10 cellular contexts compared by ENCODE assay signal in the genomic region with DNA sequence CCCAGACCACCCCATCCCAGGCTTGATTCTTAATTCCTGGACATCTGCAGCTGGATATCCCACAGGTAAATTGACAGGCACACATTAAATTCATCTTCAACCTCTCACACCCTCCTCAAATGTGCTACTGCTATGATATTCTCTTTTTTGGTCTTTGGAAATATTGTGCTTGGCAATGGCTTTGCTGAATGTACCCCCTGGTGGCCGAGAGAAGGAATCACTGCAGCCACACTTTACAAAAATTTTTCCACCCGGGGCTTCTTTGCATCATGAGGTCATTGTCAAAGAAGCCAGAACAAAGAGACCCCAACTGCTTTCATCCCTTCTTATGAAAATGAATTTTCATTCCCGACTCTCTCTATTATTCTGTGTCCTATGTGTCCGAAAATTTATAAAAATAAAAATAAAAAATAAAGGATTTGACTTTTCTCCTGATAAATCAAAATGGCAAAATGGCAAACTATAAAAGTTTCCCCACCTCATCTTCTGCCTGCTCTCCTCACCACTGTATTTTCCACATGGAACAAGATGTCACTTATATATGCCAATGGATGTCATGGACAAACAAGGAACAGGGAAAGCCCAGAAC. TPM values are rescaled to one million over a fixed set of nuclear protein-coding genes. Genes with fewer than 3 reads are reported as not detected.
DNase-seq lines count a peak whose midpoint lies in the region; ATAC-seq, FAIRE-seq and TF ChIP-seq lines count a peak whose summit lies in the region.
"Had no signal": no experiment of that assay in that cellular context is flagged by ENCODE, and none has a peak within 500 bp of the region (broad histone marks: within the 10 kb centered on the region; RNA-seq: fewer than 3 reads in every experiment).

No MANE protein-coding gene starts in this region.

- H3K27me3 Mint-ChIP-seq in neural crest cell (ENCODE audit: low read depth) = peaks cover 4% of the 10 kb centered on the region

- H3K23ac ChIP-seq in H1 (ENCODE audit: insufficient read length) = no peak overlapping the region

- H3K14ac ChIP-seq in H1 (ENCODE audit: insufficient read length) = no peak overlapping the region

- H4K20me1 ChIP-seq in H1 (replicated peaks in 1 of 2; ENCODE audit: control insufficient read depth in 1 of 2, insufficient read depth in 2 of 2, low read length in 2 of 2) = no peaks in the 10 kb centered on the region

- no peak overlapping the region for H3K4me2 ChIP-seq in H1 (ENCODE audit: insufficient read depth in 1 of 2, low read depth in 2 of 2, low read length in 2 of 2)

- no peak overlapping the region for H2BK20ac ChIP-seq in H1 (ENCODE audit: low read length)

- peak overlapping the region; percentile 51; the same call in 1 of the 2 replicates for H2AFZ ChIP-seq in H1 (ENCODE audit: low read length)

- CTCF ChIA-PET in H1 (lab: Charles Lee; ENCODE audit: partially characterized antibody) = interaction anchor here (0.6 to 5.1 kb wide), 26 partner anchors 8 to 592 kb away, joined by 3 to 35 read pairs (median 3); partner anchors contain the start of gene CYB5R2

- POLR2A ChIA-PET in H1 (lab: Charles Lee; ENCODE audit: partially characterized antibody) = interaction anchor here (0.9 kb wide), 1 partner anchor 15 kb away, joined by 3 read pairs; the partner anchor contains the start of gene CYB5R2

- no peak overlapping the region for H3K27ac Mint-ChIP-seq in neural crest cell (ENCODE audit: unreplicated experiment)
- H3K27ac Mint-ChIP-seq: CD4-positive, alpha-beta memory T cell had no signal

- TF ChIP-seq CTCF in H1 (IDR thresholded peaks at IDR 0.05; ENCODE audit: control extremely low read depth in 1 of 3, insufficient read depth in 1 of 3, low read depth in 1 of 3, low read length in 3 of 3) = peak; percentile 26 to 63 (median 60)
- TF ChIP-seq CTCF in neural crest cell (conservative IDR thresholded peaks at IDR 0.05) = peak; percentile 88

- H3K27ac ChIP-seq in H1 (ENCODE audit: low read depth, low read length) = no peak overlapping the region

- H3K4me1 ChIP-seq in H1 (replicated peaks in 1 of 4; ENCODE audit: control insufficient read depth in 3 of 4, insufficient read depth in 4 of 4, low read length in 3 of 4) = peaks cover 0 to 4% (median under 1%) of the 10 kb centered on the region in 4 experiments; a peak in 2 of 7 replicates

- TF ChIP-seq POLR2A in H1 (IDR thresholded peaks at IDR 0.05; ENCODE audit: control extremely low read depth in 1 of 2, low read depth in 2 of 2, low read length in 2 of 2) = no peak

- ATAC-seq in HG03460 (IDR thresholded peaks at IDR 0.05; ENCODE audit: unreplicated experiment) = no peak

- no peaks in the 10 kb centered on the region for H3K36me3 ChIP-seq in H1 (ENCODE audit: control insufficient read depth in 2 of 4, insufficient read depth in 4 of 4, low read length in 3 of 4)

- no peak overlapping the region for H4K8ac ChIP-seq in H1 (ENCODE audit: extremely low read depth, insufficient read depth, low read length)

- TF ChIP-seq EP300 in H1 (IDR thresholded peaks at IDR 0.05; ENCODE audit: borderline replicate concordance in 1 of 2, low read depth in 2 of 2, low read length in 2 of 2) = no peak

- H3K4ac ChIP-seq in H1 (replicated peaks; ENCODE audit: insufficient read length, low read depth, low read length) = no peak overlapping the region

- peak; percentile 61 to 67 for TF ChIP-seq RAD21 in H1 (IDR thresholded peaks at IDR 0.05 in 1 of 2, conservative IDR thresholded peaks at IDR 0.05 in 1 of 2; ENCODE audit: low read depth in 2 of 2, low read length in 2 of 2)

- no peak overlapping the region for H2AK5ac ChIP-seq in H1 (ENCODE audit: low read depth, low read length)

- no peak overlapping the region for H3K4me3 Mint-ChIP-seq in neural crest cell
- H3K4me3 Mint-ChIP-seq: CD4-positive, alpha-beta memory T cell had no signal

- no peaks in the 10 kb centered on the region for H3K79me1 ChIP-seq in H1 (ENCODE audit: low read depth, low read length)

- no peak overlapping the region for H2BK5ac ChIP-seq in H1 (ENCODE audit: low read depth, low read length)

- no peak overlapping the region for H3K56ac ChIP-seq in H1 (replicated peaks; ENCODE audit: insufficient read length, low read depth, low read length)

- H3K36me3 Mint-ChIP-seq in neural crest cell (ENCODE audit: low read depth) = no peaks in the 10 kb centered on the region
- H3K36me3 Mint-ChIP-seq: CD4-positive, alpha-beta memory T cell had no signal

- H3K18ac ChIP-seq in H1 (ENCODE audit: extremely low read depth, low read length) = no peak overlapping the region

- peaks cover 15% of the 10 kb centered on the region for H3K4me1 Mint-ChIP-seq in neural crest cell
- H3K4me1 Mint-ChIP-seq: CD4-positive, alpha-beta memory T cell had no signal

- no peak overlapping the region for H3K9ac ChIP-seq in H1 (replicated peaks in 1 of 4; ENCODE audit: extremely low read depth in 1 of 4, low read depth in 3 of 4, low read length in 3 of 4)

- H3K4me3 ChIP-seq in H1 (ENCODE audit: extremely low read depth in 1 of 4, insufficient read depth in 2 of 4, low read depth in 3 of 4, low read length in 4 of 4) = no peak overlapping the region

- no peaks in the 10 kb centered on the region for H3K27me3 ChIP-seq in H1 (replicated peaks in 1 of 4; ENCODE audit: control insufficient read depth in 3 of 4, extremely low read depth in 1 of 4, insufficient read depth in 3 of 4, low read length in 3 of 4)

- no peak overlapping the region for H2BK120ac ChIP-seq in H1 (replicated peaks; ENCODE audit: low read depth, low read length)

- 22% methylated on average over 4 of the region's 4 CpGs; no CpG with 5 or more reads in 1 of the 2 experiments for WGBS in H1 (ENCODE audit: extremely low coverage in 1 of 2, insufficient coverage in 1 of 2, insufficient read length in 1 of 2, insufficient replicate concordance in 2 of 2, low coverage in 1 of 2, low lambda C conversion rate in 2 of 2, missing lambda C conversion rate in 1 of 2), 2 experiments

- H3K79me2 ChIP-seq in H1 (ENCODE audit: control insufficient read depth in 1 of 2, insufficient read depth in 2 of 2, low read length in 2 of 2) = no peaks in the 10 kb centered on the region

- DNase-seq in NCI-H2171 treated with DMSO at 0.1 percent for 48 hours (lab: John Stamatoyannopoulos, UW) (peak; percentile 25), NCI-H2171 (lab: John Stamatoyannopoulos, UW) (no peak), HCEC 1CT (peak; percentile 37), NCI-H748 treated with DMSO at 0.1 percent for 48 hours (lab: John Stamatoyannopoulos, UW) (peak; percentile 1), H1 (ENCODE audit: low read depth in 1 of 2, low spot score in 2 of 2) (no peak), neural crest cell (ENCODE audit: low read depth, low spot score) (no peak), occipital lobe (lab: John Stamatoyannopoulos, UW) (no peak)

- no peak overlapping the region for H4K91ac ChIP-seq in H1 (replicated peaks; ENCODE audit: insufficient read length, low read length)

- no peak overlapping the region for H4K5ac ChIP-seq in H1 (ENCODE audit: insufficient read length, low read depth, low read length)

- no peak overlapping the region for H2BK12ac ChIP-seq in H1 (ENCODE audit: low read depth, low read length)

- no peaks in the 10 kb centered on the region for H3K9me3 ChIP-seq in H1 (ENCODE audit: insufficient read depth in 2 of 2, low read depth in 1 of 2, low read length in 1 of 2)

- no peak overlapping the region for H2BK15ac ChIP-seq in H1 (ENCODE audit: low read length)

- H3K9me3 Mint-ChIP-seq in neural crest cell = no peaks in the 10 kb centered on the region
- H3K9me3 Mint-ChIP-seq: CD4-positive, alpha-beta memory T cell had no signal

- FAIRE-seq in H1 (lab: Jason Lieb, UNC) = peak; percentile 42

- H3K23me2 ChIP-seq in H1 (ENCODE audit: low read depth, low read length) = no peaks in the 10 kb centered on the region

TF ChIP-seq in H1, 55 proteins besides CTCF, POLR2A, EP300 and RAD21:
- TF ChIP-seq GABPA (IDR thresholded peaks at IDR 0.05; ENCODE audit: borderline replicate concordance, insufficient read depth, low read length) = no peak
- TF ChIP-seq CHD1 (IDR thresholded peaks at IDR 0.05; ENCODE audit: low read depth, low read length) = no peak
- TF ChIP-seq JUND (IDR thresholded peaks at IDR 0.05; ENCODE audit: low read length) = 0 out of 2 replicates have a peak, but pooled peaks have one; percentile 32
- no peak for TF ChIP-seq EZH2 (IDR thresholded peaks at IDR 0.05; ENCODE audit: low read depth, low read length, severe bottlenecking)
- TF ChIP-seq BACH1 (IDR thresholded peaks at IDR 0.05; ENCODE audit: low read length) = no peak

RNA-seq across cellular contexts. Expression of gene CYB5R2, which starts 15.0 kb away (rescaled TPM):
- 50.4 and 53.0 TPM in 2 replicates for total RNA-seq in H1 (2021; fragmentation: NEBNext Ultra II Directional; extraction: Animal tissue kit (Norgen Biotek cat#: 25700))
- 51.5 and 55.9 TPM in 2 replicates for polyA plus RNA-seq in H1 (2011; rRNA removed)
- polyA plus RNA-seq in H1 (2011; cell fraction: cytosol; rRNA removed) = 60.1 TPM
- 92.4 TPM for polyA plus RNA-seq in H1 (2011; cell fraction: nucleus; rRNA removed)
- 61.0 to 67.9 TPM (median 65.5 TPM) in 4 replicates for polyA plus RNA-seq in H1 (2012, experiment 1 of 2)
- polyA plus RNA-seq in H1 (2012, experiment 2 of 2) = 97.4 TPM
- polyA plus RNA-seq in H1 (2013, experiment 1 of 2) = 52.9 TPM
- polyA plus RNA-seq in H1 (2013, experiment 2 of 2) = 53.4 TPM
- 43.1 and 49.4 TPM in 2 replicates for polyA minus RNA-seq in H1 (2011; rRNA and poly(A)+ RNA removed)
- polyA minus RNA-seq in H1 (2011; cell fraction: cytosol; rRNA and poly(A)+ RNA removed) = 20.8 TPM
- polyA minus RNA-seq in H1 (2011; cell fraction: nucleus; rRNA and poly(A)+ RNA removed) = 32.8 TPM
- total RNA-seq in neural crest cell (15.1 and 19.2 TPM in 2 replicates), occipital lobe (1.2 TPM)
- total RNA-seq: CD4-positive, alpha-beta memory T cell had no signal

RNA-seq across cellular contexts. Expression of gene OVCH2, which starts 17.9 kb away (rescaled TPM):
- 0.78 and 1.1 TPM in 2 replicates for total RNA-seq in H1 (2021; fragmentation: NEBNext Ultra II Directional; extraction: Animal tissue kit (Norgen Biotek cat#: 25700))
- 0.03 TPM in 1 of 2 replicates, not detected in the other for polyA plus RNA-seq in H1 (2011; rRNA removed)
- not detected for polyA plus RNA-seq in H1 (2011; cell fraction: cytosol; rRNA removed)
- polyA plus RNA-seq in H1 (2011; cell fraction: nucleus; rRNA removed) = 0.88 TPM
- polyA plus RNA-seq in H1 (2012, experiment 1 of 2) = 0.09 to 0.13 TPM in 2 of 4 replicates, not detected in the others
- not detected for polyA plus RNA-seq in H1 (2012, experiment 2 of 2)
- 0.26 TPM for polyA plus RNA-seq in H1 (2013, experiment 1 of 2)
- 0.48 TPM for polyA plus RNA-seq in H1 (2013, experiment 2 of 2)
- 0.16 TPM in 1 of 2 replicates, not detected in the other for polyA minus RNA-seq in H1 (2011; rRNA and poly(A)+ RNA removed)
- not detected for polyA minus RNA-seq in H1 (2011; cell fraction: cytosol; rRNA and poly(A)+ RNA removed)
- 0.90 TPM for polyA minus RNA-seq in H1 (2011; cell fraction: nucleus; rRNA and poly(A)+ RNA removed)
- total RNA-seq in neural crest cell (not detected in 2 replicates), occipital lobe (not detected)
- total RNA-seq: CD4-positive, alpha-beta memory T cell; pulmonary artery endothelial cell had no signal
- polyA plus RNA-seq: CD4-positive, alpha-beta memory T cell had no signal

Comparison
In these comparisons a context has a peak if more than half of its experiments do, and no peak if none do; other contexts are left out.
1. DNase-seq: peak in NCI-H2171 treated with DMSO at 0.1 percent for 48 hours (single experiment), HCEC 1CT (single experiment) and NCI-H748 treated with DMSO at 0.1 percent for 48 hours (single experiment); none in NCI-H2171 (single experiment), H1 (0 of 2), neural crest cell (single experiment) and occipital lobe (single experiment).